ENCODE assay signal across 15 cellular contexts in the genomic region with DNA sequence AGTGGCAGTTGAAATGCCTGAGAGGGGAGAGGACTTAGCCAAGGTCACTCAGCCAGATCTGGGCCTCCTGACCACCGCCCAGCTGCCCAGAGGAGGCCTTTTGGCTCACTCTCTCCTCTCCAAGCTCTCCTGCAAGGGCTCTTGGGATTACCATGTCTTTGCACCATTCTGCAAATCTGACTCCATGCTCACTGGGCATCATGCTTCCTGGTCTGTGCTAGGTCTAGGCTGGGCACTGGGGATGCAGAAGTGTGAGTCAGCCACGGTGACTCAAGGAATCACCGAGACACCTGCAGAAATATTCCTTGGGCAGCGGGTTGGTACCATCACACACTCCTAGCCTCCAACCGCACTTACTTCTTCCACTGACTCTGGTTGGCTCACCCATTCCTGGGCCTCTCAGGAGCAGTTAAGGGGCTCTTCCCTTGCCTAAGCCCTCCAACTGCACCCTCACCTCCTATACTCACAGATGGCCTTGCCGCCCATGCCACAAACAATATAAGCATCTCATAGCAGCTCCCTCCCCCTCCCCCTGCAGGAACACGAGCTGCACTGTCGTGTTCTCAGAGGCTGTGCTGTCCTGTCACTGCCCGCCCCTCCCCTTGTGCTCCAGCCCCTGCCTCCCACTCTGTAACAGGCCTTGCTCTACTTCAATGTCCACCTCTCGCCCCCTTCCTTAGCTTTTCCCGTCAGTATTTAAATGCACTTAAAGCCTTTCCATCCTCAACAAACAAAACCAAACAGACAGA. TPM values are rescaled to one million over a fixed set of nuclear protein-coding genes. Genes with fewer than 3 reads are reported as not detected.
DNase-seq lines count a peak whose midpoint lies in the region; ATAC-seq and TF ChIP-seq lines count a peak whose summit lies in the region.
"Had no signal": no experiment of that assay in that cellular context is flagged by ENCODE, and none has a peak within 500 bp of the region (broad histone marks: within the 10 kb centered on the region; RNA-seq: fewer than 3 reads in every experiment).

No MANE protein-coding gene starts in this region.

- 82 to 85% methylated on average over 11 of the region's 11 CpGs for WGBS in GM23248 (ENCODE audit: low coverage in 1 of 2, low lambda C conversion rate in 2 of 2, missing lambda C conversion rate in 2 of 2), 2 experiments

- no peaks in the 10 kb centered on the region for H3K9me2 ChIP-seq in GM23248 (ENCODE audit: insufficient read depth)

- H3K9ac ChIP-seq in GM23248: peak overlapping the region; percentile 66

- H3K27ac ChIP-seq in GM23248 (peak overlapping the region; percentile 78), SJSA1 (peak overlapping the region; percentile 98), foreskin keratinocyte (no peak overlapping the region)
- H3K27ac ChIP-seq: right lobe of liver, stomach had no signal

- peak; percentile 51 for DNase-seq in GM23248
- DNase-seq in SJSA1 (ENCODE audit: low read depth in 1 of 2, low spot score in 2 of 2): peak in 1 of 2 experiments; percentile 59
- peak; percentile 23 to 59 for DNase-seq in foreskin keratinocyte
- peak; percentile 59 for DNase-seq in renal cortical epithelial cell (ENCODE audit: low read depth)
- DNase-seq in DMS114 treated with DMSO at 0.1 percent for 48 hours (lab: John Stamatoyannopoulos, UW; ENCODE audit: unreplicated experiment): no peak
- no peak for DNase-seq in dermis blood vessel endothelial cell
- no peak for DNase-seq in NCI-H526 treated with DMSO at 0.1 percent for 48 hours (lab: John Stamatoyannopoulos, UW)
- DNase-seq: CD4-positive, alpha-beta T cell; naive thymus-derived CD8-positive, alpha-beta T cell; NCI-H2081 treated with DMSO at 0.1 percent for 48 hours; right lobe of liver; stomach; T-helper 1 cell had no signal

- H2AFZ ChIP-seq in GM23248: peak overlapping the region; percentile 57

- H3K4me1 ChIP-seq in GM23248 (ENCODE audit: insufficient read depth): peaks cover 21% of the 10 kb centered on the region
- H3K4me1 ChIP-seq in SJSA1 (replicated peaks): peaks cover 46% of the 10 kb centered on the region
- H3K4me1 ChIP-seq in foreskin keratinocyte: no peaks in the 10 kb centered on the region

- H3K36me3 ChIP-seq in GM23248 (ENCODE audit: low read depth) (no peaks in the 10 kb centered on the region), SJSA1 (no peaks in the 10 kb centered on the region)
- H3K36me3 ChIP-seq: right lobe of liver, stomach had no signal

- peak overlapping the region; percentile 53 for H3K4me2 ChIP-seq in GM23248 (ENCODE audit: unreplicated experiment)

- no peak for TF ChIP-seq CTCF in foreskin keratinocyte (conservative IDR thresholded peaks at IDR 0.05)

- ATAC-seq in foreskin keratinocyte: peak; percentile 68
- no peak for ATAC-seq in GM18498 (IDR thresholded peaks at IDR 0.05; ENCODE audit: unreplicated experiment)
- ATAC-seq: naive thymus-derived CD8-positive, alpha-beta T cell; right lobe of liver had no signal

- H3F3A ChIP-seq in GM23248 (ENCODE audit: insufficient read depth): peaks cover 21% of the 10 kb centered on the region

- H3K27me3 ChIP-seq in GM23248 (replicated peaks; ENCODE audit: insufficient read depth) (no peaks in the 10 kb centered on the region), SJSA1 (replicated peaks) (no peaks in the 10 kb centered on the region), foreskin keratinocyte (peaks cover 17% of the 10 kb centered on the region)
- H3K27me3 ChIP-seq: right lobe of liver had no signal

- in situ Hi-C loops in GM23248 (cut with MboI): loop anchor here (25.0 kb wide), 2 partner anchors 369 to 694 kb away; partner anchors contain the start of gene TTC22

- no peaks in the 10 kb centered on the region for H3K79me2 ChIP-seq in GM23248 (ENCODE audit: insufficient read depth)

- H3K4me3 ChIP-seq in GM23248: no peak overlapping the region
- no peak overlapping the region for H3K4me3 ChIP-seq in SJSA1
- H3K4me3 ChIP-seq: right lobe of liver, stomach had no signal

- H3K9me3 ChIP-seq in GM23248 (ENCODE audit: low read depth): no peaks in the 10 kb centered on the region
- no peaks in the 10 kb centered on the region for H3K9me3 ChIP-seq in SJSA1 (replicated peaks)
- H3K9me3 ChIP-seq: right lobe of liver, stomach had no signal

- no peaks in the 10 kb centered on the region for H4K20me1 ChIP-seq in GM23248 (ENCODE audit: insufficient read depth)

RNA-seq across cellular contexts. Expression of gene CDCP2, which starts 34.8 kb away (rescaled TPM):
- total RNA-seq in GM23248 (2014; rRNA removed; shearing (Covaris generic)): not detected in 2 replicates
- polyA plus RNA-seq in GM23248 (2016; fragmentation: Nextera tagmentation; extraction: Ambion mirVana) (not detected in 2 replicates), foreskin keratinocyte (not detected in 2 replicates)
- not detected in 2 replicates for total RNA-seq in SJSA1 (2014; rRNA removed; shearing (Covaris generic))
- total RNA-seq in foreskin keratinocyte (not detected in 2 replicates), renal cortical epithelial cell (not detected in 2 replicates), dermis blood vessel endothelial cell (0.09 and 0.17 TPM in 2 replicates)
- total RNA-seq: CD4-positive, alpha-beta T cell; LHCN-M2; right lobe of liver had no signal
- polyA plus RNA-seq: naive thymus-derived CD8-positive, alpha-beta T cell; stomach had no signal

Comparison
In these comparisons a context has a peak if more than half of its experiments do, and no peak if none do; other contexts are left out.
1. DNase-seq: peak in GM23248 (single experiment), foreskin keratinocyte (2 of 2) and renal cortical epithelial cell (single experiment); none in DMS114 treated with DMSO at 0.1 percent for 48 hours (single experiment), dermis blood vessel endothelial cell (single experiment) and NCI-H526 treated with DMSO at 0.1 percent for 48 hours (single experiment).